In genomic region chr1:21521717-21522060, GRCh38 we compare ENCODE assay signal across 8 cellular contexts. TPM values are rescaled to one million over a fixed set of nuclear protein-coding genes. Genes with fewer than 3 reads are reported as not detected.
"Had no signal": no experiment of that assay in that cellular context is flagged by ENCODE, and none has a peak within 500 bp of the region (broad histone marks: within the 10 kb centered on the region; RNA-seq: fewer than 3 reads in every experiment).

No MANE protein-coding gene starts in this region.

- H2AFZ ChIP-seq: GM23338 had no signal

- H3K27ac ChIP-seq: HL-60 had no signal

- ATAC-seq: GM23338 had no signal

- H3K4me3 ChIP-seq: GM23338 had no signal

- DNase-seq: H9, HCEC 1CT, KG1 had no signal

- FAIRE-seq: H1, H54 had no signal

RNA-seq across cellular contexts. Expression of gene ALPL, which starts 12.5 kb away (rescaled TPM):
- total RNA-seq: HT1080 had no signal
